In genomic region chr3:75294124-75294523, GRCh38 we compare ENCODE assay signal across 8 cellular contexts.
DNase-seq lines count a peak whose midpoint lies in the region; ATAC-seq and TF ChIP-seq lines count a peak whose summit lies in the region.

No MANE protein-coding gene starts in this region.

- no peaks in the 10 kb centered on the region for H3K36me3 Mint-ChIP-seq in mesothelial cell of epicardium
- no peaks in the 10 kb centered on the region for H3K36me3 Mint-ChIP-seq in T-helper 2 cell treated with Interferon-gamma antibody and Interleukin-4, amounts not matched to agents 5 μg/mL and 100 μg/mL, for 36 hours (ENCODE audit: low read depth)

- peak; percentile 56 for DNase-seq in EH (ENCODE audit: low read depth)
- DNase-seq in NCI-H748 treated with DMSO at 0.1 percent for 48 hours (lab: John Stamatoyannopoulos, UW) = peak; percentile 0
- peak; percentile 67 for DNase-seq in ecto neural progenitor cell (ENCODE audit: low spot score)
- DNase-seq in mesothelial cell of epicardium (ENCODE audit: low spot score in 2 of 2, unreplicated experiment in 2 of 2) = peak; percentile 23 to 45
- DNase-seq in NCI-H2171 (lab: John Stamatoyannopoulos, UW) = no peak
- DNase-seq in T-helper 2 cell treated with Interferon-gamma antibody and Interleukin-4, amounts not matched to agents 5 μg/mL and 100 μg/mL, for 36 hours (ENCODE audit: low spot score) = no peak
- no peak for DNase-seq in stimulated activated naive CD4-positive, alpha-beta T cell (lab: John Stamatoyannopoulos, UW)

- ATAC-seq in GM21390 (IDR thresholded peaks at IDR 0.05; ENCODE audit: unreplicated experiment) = peak; percentile 74

- peak; percentile 74 for TF ChIP-seq CTCF in mesothelial cell of epicardium (IDR thresholded peaks at IDR 0.05; ENCODE audit: unreplicated experiment)

- no peaks in the 10 kb centered on the region for H3K4me1 Mint-ChIP-seq in mesothelial cell of epicardium
- H3K4me1 Mint-ChIP-seq in T-helper 2 cell treated with Interferon-gamma antibody and Interleukin-4, amounts not matched to agents 5 μg/mL and 100 μg/mL, for 36 hours (ENCODE audit: low read depth) = no peaks in the 10 kb centered on the region

- peaks cover 54% of the 10 kb centered on the region for H3K27me3 Mint-ChIP-seq in mesothelial cell of epicardium (ENCODE audit: low read depth)
- no peaks in the 10 kb centered on the region for H3K27me3 Mint-ChIP-seq in T-helper 2 cell treated with Interferon-gamma antibody and Interleukin-4, amounts not matched to agents 5 μg/mL and 100 μg/mL, for 36 hours (ENCODE audit: low read depth)

- H3K9me3 Mint-ChIP-seq in mesothelial cell of epicardium = peaks cover 3% of the 10 kb centered on the region
- H3K9me3 Mint-ChIP-seq in T-helper 2 cell treated with Interferon-gamma antibody and Interleukin-4, amounts not matched to agents 5 μg/mL and 100 μg/mL, for 36 hours = no peaks in the 10 kb centered on the region

- no peak overlapping the region for H3K4me3 Mint-ChIP-seq in mesothelial cell of epicardium
- H3K4me3 Mint-ChIP-seq in T-helper 2 cell treated with Interferon-gamma antibody and Interleukin-4, amounts not matched to agents 5 μg/mL and 100 μg/mL, for 36 hours = no peak overlapping the region

- no peak overlapping the region for H3K27ac Mint-ChIP-seq in mesothelial cell of epicardium
- H3K27ac Mint-ChIP-seq in T-helper 2 cell treated with Interferon-gamma antibody and Interleukin-4, amounts not matched to agents 5 μg/mL and 100 μg/mL, for 36 hours = no peak overlapping the region

Comparison
In these comparisons a context has a peak if more than half of its experiments do, and no peak if none do; other contexts are left out.
1. DNase-seq: peak in EH (single experiment), NCI-H748 treated with DMSO at 0.1 percent for 48 hours (single experiment), ecto neural progenitor cell (single experiment) and mesothelial cell of epicardium (2 of 2); none in NCI-H2171 (single experiment), T-helper 2 cell treated with Interferon-gamma antibody and Interleukin-4, amounts not matched to agents 5 μg/mL and 100 μg/mL, for 36 hours (single experiment) and stimulated activated naive CD4-positive, alpha-beta T cell (0 of 6).